Comparison of ENCODE assay signal across 8 cellular contexts in genomic region chr12:130871286-130872178, GRCh38. TPM values are rescaled to one million over a fixed set of nuclear protein-coding genes. Genes with fewer than 3 reads are reported as not detected.
A peak's percentile ranks its signal among the peaks of the same experiment; 100 is the strongest.
DNase-seq lines count a peak whose midpoint lies in the region; ATAC-seq and TF ChIP-seq lines count a peak whose summit lies in the region.

Gene RAN, plus strand, starts transcription at chr12:130872066. Its CDS starts 528 bp downstream, at chr12:130872594.

- peaks cover 9% of the 10 kb centered on the region for H3K27me3 ChIP-seq in Loucy (ENCODE audit: insufficient read depth, low read length, poor library complexity, severe bottlenecking)

- peak; percentile 97 for DNase-seq in Daoy (ENCODE audit: low read depth)
- DNase-seq in H4 (ENCODE audit: low spot score): peak; percentile 79
- peak; percentile 93 for DNase-seq in activated T-helper 9 cell treated with anti-CD3 and anti-CD28 coated beads, Interleukin-2, amount 50 U/mL, for 16 hours (ENCODE audit: low read depth)
- peak; percentile 87 for DNase-seq in fibroblast of peridontal ligament (ENCODE audit: extremely low read depth)
- peak; percentile 95 for DNase-seq in stimulated activated naive CD8-positive, alpha-beta T cell treated with anti-CD3 and anti-CD28 coated beads, Interleukin-15, Interleukin-2, amounts not matched to agents 100 U/mL and 50 U/mL, for 24 hours

- peak within 1 kb of the TSS; percentile 96 for H3K4me2 ChIP-seq in Loucy (ENCODE audit: low read depth, low read length, poor library complexity, severe bottlenecking)

- peaks cover 41% of the 10 kb centered on the region for H3K36me3 Mint-ChIP-seq in nephron (ENCODE audit: low read depth)

- H3K27me3 Mint-ChIP-seq in nephron (ENCODE audit: low read depth): no peaks in the 10 kb centered on the region

- H3K4me3 ChIP-seq in Loucy (ENCODE audit: low read length, poor library complexity, severe bottlenecking): peak within 1 kb of the TSS; percentile 99

- TF ChIP-seq CTCF in Loucy (conservative IDR thresholded peaks at IDR 0.05; ENCODE audit: low read length): no peak
- TF ChIP-seq CTCF in nephron (IDR thresholded peaks at IDR 0.05; ENCODE audit: unreplicated experiment in 3 of 3): no peak

- peak within 1 kb of the TSS; percentile 83 to 94 (median 91) for H3K27ac Mint-ChIP-seq in nephron

- peaks cover 53% of the 10 kb centered on the region for H3K79me2 ChIP-seq in Loucy (ENCODE audit: insufficient read depth, low read length)

- H3K4me3 Mint-ChIP-seq in nephron: peak within 1 kb of the TSS; percentile 90 to 99 (median 97)

- H3K4me1 ChIP-seq in Loucy (ENCODE audit: insufficient read depth, low read length, poor library complexity, severe bottlenecking): peaks cover 33% of the 10 kb centered on the region

- H3F3A ChIP-seq in Loucy (ENCODE audit: low read depth): no peaks in the 10 kb centered on the region

- peak within 1 kb of the TSS; percentile 87 for H2AFZ ChIP-seq in Loucy (ENCODE audit: low read length)

- peak; percentile 75 for ATAC-seq in stimulated activated naive CD8-positive, alpha-beta T cell treated with anti-CD3 and anti-CD28 coated beads, Interleukin-15, Interleukin-2, amounts not matched to agents 100 U/mL and 50 U/mL, for 24 hours

- H3K4me1 Mint-ChIP-seq in nephron: peaks cover 25% of the 10 kb centered on the region

- H3K9me3 Mint-ChIP-seq in nephron: peaks cover 3% of the 10 kb centered on the region

- peaks cover 42% of the 10 kb centered on the region for H4K20me1 ChIP-seq in Loucy (ENCODE audit: insufficient read depth, low read length, poor library complexity, severe bottlenecking)

- H3K9ac ChIP-seq in Loucy (ENCODE audit: low read depth, low read length, poor library complexity, severe bottlenecking): peak within 1 kb of the TSS; percentile 97

- H3K9me3 ChIP-seq in Loucy (ENCODE audit: insufficient read depth, low read depth, low read length): no peaks in the 10 kb centered on the region

- peaks cover 41% of the 10 kb centered on the region for H3K36me3 ChIP-seq in Loucy (ENCODE audit: insufficient read depth, low read length)

- no peaks in the 10 kb centered on the region for H3K9me2 ChIP-seq in Loucy (replicated peaks; ENCODE audit: low read depth, low read length)

- TF ChIP-seq POLR2A in Raji (IDR thresholded peaks at IDR 0.05; ENCODE audit: insufficient read depth, low read depth, low read length): peak; percentile 93

RNA-seq across cellular contexts. Expression of gene RAN, which starts in this region (rescaled TPM):
- total RNA-seq in Daoy (2014; rRNA removed; shearing (Covaris generic)): 1,013 and 1,367 TPM in 2 replicates
- 983 and 1,090 TPM in 2 replicates for total RNA-seq in H4 (2014; rRNA removed; shearing (Covaris generic))

Comparison
In these comparisons a context has a peak if more than half of its experiments do, and no peak if none do; other contexts are left out.
1. Peak in every context shown above with its lines: DNase-seq, ATAC-seq and H3K4me3 ChIP-seq.